ENCODE assay signal across 15 cellular contexts in the genomic region with DNA sequence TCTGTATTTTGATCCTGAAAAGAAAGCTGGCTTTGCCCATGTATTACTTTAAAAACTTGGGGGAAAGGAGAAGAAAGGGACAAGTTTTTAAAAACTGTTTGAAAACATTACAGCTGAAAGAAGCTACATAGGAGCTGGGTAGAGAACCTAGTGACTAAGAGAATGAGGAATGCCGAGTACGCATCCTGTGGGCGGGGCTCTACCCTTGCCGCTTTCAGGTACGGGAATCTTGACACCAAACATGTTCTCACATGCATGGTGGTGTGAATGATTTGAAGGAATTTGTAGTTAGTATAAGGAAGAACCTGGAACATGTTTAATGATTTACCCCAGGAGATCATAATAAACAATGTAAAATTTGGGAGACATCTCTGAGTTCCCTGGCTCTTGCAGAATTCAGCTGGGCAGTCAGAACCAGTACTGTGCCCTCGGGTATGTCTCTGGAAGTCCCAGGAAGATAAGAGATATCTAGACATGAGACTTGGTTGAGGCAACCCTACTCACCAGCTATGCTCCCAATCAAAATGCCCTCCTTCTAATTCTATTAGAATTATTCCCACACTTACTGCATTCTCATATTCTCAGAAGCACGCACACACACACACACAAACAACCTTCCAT. TPM values are rescaled to one million over a fixed set of nuclear protein-coding genes. Genes with fewer than 3 reads are reported as not detected.
DNase-seq lines count a peak whose midpoint lies in the region; ATAC-seq and TF ChIP-seq lines count a peak whose summit lies in the region.
"Had no signal": no experiment of that assay in that cellular context is flagged by ENCODE, and none has a peak within 500 bp of the region (broad histone marks: within the 10 kb centered on the region; RNA-seq: fewer than 3 reads in every experiment).

No MANE protein-coding gene starts in this region.

- peaks cover 23% of the 10 kb centered on the region for H3K27me3 Mint-ChIP-seq in activated T-helper 17 cell treated with anti-CD3 and anti-CD28 coated beads, Interleukin-2, amount 50 U/mL, for 72 hours

- H3K4me1 Mint-ChIP-seq in activated T-helper 17 cell treated with anti-CD3 and anti-CD28 coated beads, Interleukin-2, amount 50 U/mL, for 72 hours, result no peaks in the 10 kb centered on the region

- no peak overlapping the region for H3K27ac Mint-ChIP-seq in activated T-helper 17 cell treated with anti-CD3 and anti-CD28 coated beads, Interleukin-2, amount 50 U/mL, for 72 hours
- H3K27ac Mint-ChIP-seq: activated naive CD4-positive, alpha-beta T cell treated with anti-CD3 and anti-CD28 coated beads, Interleukin-2, amount 10 ng/mL, durations not matched to agents 7 days and 5 days had no signal

- TF ChIP-seq CTCF in choroid plexus epithelial cell (conservative IDR thresholded peaks at IDR 0.05; ENCODE audit: low read depth, low read length), result no peak

- H3K9me3 Mint-ChIP-seq in activated T-helper 17 cell treated with anti-CD3 and anti-CD28 coated beads, Interleukin-2, amount 50 U/mL, for 72 hours, result no peaks in the 10 kb centered on the region
- H3K9me3 Mint-ChIP-seq: activated naive CD4-positive, alpha-beta T cell treated with anti-CD3 and anti-CD28 coated beads, Interleukin-2, amount 10 ng/mL, durations not matched to agents 7 days and 5 days had no signal

- DNase-seq in Daoy (ENCODE audit: low read depth) (peak; percentile 35), LoVo (ENCODE audit: low spot score) (peak; percentile 67), choroid plexus epithelial cell (ENCODE audit: low read depth) (peak; percentile 6), lung microvascular endothelial cell (ENCODE audit: low read depth in 2 of 2) (peak; percentile 17 to 49), NCI-H774 (lab: John Stamatoyannopoulos, UW) (no peak), inferior parietal cortex (ENCODE audit: extremely low spot score) (no peak), NCI-H2196 treated with DMSO at 0.1 percent for 48 hours (lab: John Stamatoyannopoulos, UW; ENCODE audit: unreplicated experiment) (no peak)
- DNase-seq: activated naive CD4-positive, alpha-beta T cell treated with anti-CD3 and anti-CD28 coated beads, Interleukin-2, amount 10 ng/mL, durations not matched to agents 7 days and 5 days; BE2C; NCI-H1417; psoas muscle; SIG-M5; stimulated activated CD4-positive, alpha-beta T cell treated with anti-CD3 and anti-CD28 coated beads, Interleukin-1b, Interleukin-23, amount 100 ng/mL, for 48 hours had no signal

- H3K4me3 ChIP-seq in choroid plexus epithelial cell (ENCODE audit: low read depth, low read length), result no peak overlapping the region
- H3K4me3 ChIP-seq: psoas muscle had no signal

- ATAC-seq in activated T-helper 17 cell treated with anti-CD3 and anti-CD28 coated beads, Interleukin-2, amount 50 U/mL, for 72 hours (replicated peaks), result no peak
- ATAC-seq: psoas muscle had no signal

- H3K36me3 Mint-ChIP-seq in activated T-helper 17 cell treated with anti-CD3 and anti-CD28 coated beads, Interleukin-2, amount 50 U/mL, for 72 hours (ENCODE audit: low read depth), result no peaks in the 10 kb centered on the region
- H3K36me3 Mint-ChIP-seq: activated naive CD4-positive, alpha-beta T cell treated with anti-CD3 and anti-CD28 coated beads, Interleukin-2, amount 10 ng/mL, durations not matched to agents 7 days and 5 days had no signal

- no peak overlapping the region for H3K4me3 Mint-ChIP-seq in activated T-helper 17 cell treated with anti-CD3 and anti-CD28 coated beads, Interleukin-2, amount 50 U/mL, for 72 hours
- H3K4me3 Mint-ChIP-seq: activated naive CD4-positive, alpha-beta T cell treated with anti-CD3 and anti-CD28 coated beads, Interleukin-2, amount 10 ng/mL, durations not matched to agents 7 days and 5 days had no signal

RNA-seq across cellular contexts. Expression of gene TGFA, which starts 16.5 kb away (rescaled TPM):
- total RNA-seq in Daoy (2014; rRNA removed; shearing (Covaris generic)), result 5.8 and 6.6 TPM in 2 replicates
- 7.8 and 16.3 TPM in 2 replicates for total RNA-seq in lung microvascular endothelial cell
- total RNA-seq in activated T-helper 17 cell treated with anti-CD3 and anti-CD28 coated beads, Interleukin-2, amount 50 U/mL, for 72 hours, result under 1 TPM; 0.26 to 0.69 TPM
- total RNA-seq: G401 had no signal

Comparison
In these comparisons a context has a peak if more than half of its experiments do, and no peak if none do; other contexts are left out.
1. DNase-seq: peak in Daoy (single experiment), LoVo (single experiment), choroid plexus epithelial cell (single experiment) and lung microvascular endothelial cell (2 of 2); none in NCI-H774 (single experiment), inferior parietal cortex (single experiment) and NCI-H2196 treated with DMSO at 0.1 percent for 48 hours (single experiment).